19 cellular contexts compared by ENCODE assay signal in genomic region chr1:24779689-24780464, GRCh38. TPM values are rescaled to one million over a fixed set of nuclear protein-coding genes. Genes with fewer than 3 reads are reported as not detected.
A peak's percentile ranks its signal among the peaks of the same experiment; 100 is the strongest.
DNase-seq lines count a peak whose midpoint lies in the region; ATAC-seq and TF ChIP-seq lines count a peak whose summit lies in the region.
"Had no signal": no experiment of that assay in that cellular context is flagged by ENCODE, and none has a peak within 500 bp of the region (broad histone marks: within the 10 kb centered on the region; RNA-seq: fewer than 3 reads in every experiment).

No MANE protein-coding gene starts in this region.

- TF ChIP-seq POLR2A in right lobe of liver (IDR thresholded peaks at IDR 0.05): no peak

- H3K9me3 ChIP-seq in BE2C: no peaks in the 10 kb centered on the region
- no peaks in the 10 kb centered on the region for H3K9me3 ChIP-seq in right lobe of liver

- ATAC-seq in right lobe of liver (peak; percentile 4 to 43 (median 40)), HG03280 (IDR thresholded peaks at IDR 0.05; ENCODE audit: unreplicated experiment) (no peak)
- ATAC-seq: activated T-cell treated with anti-CD3 and anti-CD28 coated beads, Interleukin-2, amount 50 U/mL, for 4 hours; effector memory CD8-positive, alpha-beta T cell; natural killer cell had no signal

- H3K27ac Mint-ChIP-seq in chondrocyte (ENCODE audit: unreplicated experiment): peak overlapping the region; percentile 57
- H3K27ac Mint-ChIP-seq: activated naive CD8-positive, alpha-beta T cell treated with anti-CD3 and anti-CD28 coated beads for 36 hours; CD4-positive, alpha-beta memory T cell; effector memory CD8-positive, alpha-beta T cell; natural killer cell had no signal

- H3K9me3 Mint-ChIP-seq in chondrocyte (ENCODE audit: low read depth): no peaks in the 10 kb centered on the region
- H3K9me3 Mint-ChIP-seq: activated naive CD8-positive, alpha-beta T cell treated with anti-CD3 and anti-CD28 coated beads for 36 hours; activated T-cell treated with anti-CD3 and anti-CD28 coated beads, Interleukin-2, amount 50 U/mL, for 4 hours; CD4-positive, alpha-beta memory T cell; effector memory CD8-positive, alpha-beta T cell; natural killer cell had no signal

- TF ChIP-seq CTCF in BE2C (IDR thresholded peaks at IDR 0.05; ENCODE audit: low read depth, low read length): 0 out of 2 replicates have a peak, but pooled peaks have one; percentile 3
- TF ChIP-seq CTCF in chondrocyte (IDR thresholded peaks at IDR 0.05): peak; percentile 38
- peak; percentile 22 to 39 (median 24) for TF ChIP-seq CTCF in right lobe of liver (IDR thresholded peaks at IDR 0.05)
- TF ChIP-seq CTCF in RWPE1 (conservative IDR thresholded peaks at IDR 0.05; ENCODE audit: low read depth): no peak

- CTCF ChIA-PET in RWPE1 (lab: Yijun Ruan, JAX): interaction anchor here (0.6 kb wide), 1 partner anchor 8 kb away, joined by 3 read pairs; no protein-coding TSS in a partner anchor

- intact Hi-C loops in right lobe of liver (cut with DNase I): no loop called here

- peak overlapping the region; percentile 40 to 80 (median 50) for H3K27ac ChIP-seq in right lobe of liver
- no peak overlapping the region for H3K27ac ChIP-seq in RWPE1

- DNase-seq in BE2C (no peak), NCI-H82 (lab: John Stamatoyannopoulos, UW) (peak; percentile 33), chondrocyte (ENCODE audit: low spot score) (no peak), right lobe of liver (no peak), RWPE1 (ENCODE audit: low spot score) (no peak), GM19240 (ENCODE audit: insufficient read length, low spot score) (no peak), occipital lobe (lab: John Stamatoyannopoulos, UW) (no peak)
- DNase-seq: activated CD4-positive, alpha-beta T cell treated with anti-CD3 and anti-CD28 coated beads, Interleukin-2, amount 50 U/mL, for 4 hours; activated naive CD8-positive, alpha-beta T cell treated with anti-CD3 and anti-CD28 coated beads for 36 hours; activated T-cell treated with anti-CD3 and anti-CD28 coated beads, Interleukin-2, amount 50 U/mL, for 4 hours; caudate nucleus; CD4-positive, alpha-beta memory T cell; effector memory CD8-positive, alpha-beta T cell; EL; natural killer cell; NCI-H187 treated with DMSO at 0.1 percent for 48 hours; stimulated activated CD4-positive, alpha-beta T cell treated with anti-CD3 and anti-CD28 coated beads, Interleukin-15, amount 100 ng/mL, for 24 hours had no signal

- H3K4me1 ChIP-seq in BE2C (no peaks in the 10 kb centered on the region), right lobe of liver (peaks cover 0 to 63% (median 13%) of the 10 kb centered on the region in 4 donors)

- POLR2A ChIA-PET in RWPE1 (lab: Yijun Ruan, JAX; ENCODE audit: low non-redundant PET): no interaction called here

- peaks cover 59% of the 10 kb centered on the region for H3K4me1 Mint-ChIP-seq in chondrocyte (ENCODE audit: low read depth)
- H3K4me1 Mint-ChIP-seq: CD4-positive, alpha-beta memory T cell had no signal

- H3K27me3 ChIP-seq in BE2C (no peaks in the 10 kb centered on the region), right lobe of liver (no peaks in the 10 kb centered on the region)

- H3K36me3 ChIP-seq in BE2C (no peaks in the 10 kb centered on the region), right lobe of liver (no peaks in the 10 kb centered on the region)

- H3K36me3 Mint-ChIP-seq in chondrocyte (ENCODE audit: low read depth): peaks cover 3% of the 10 kb centered on the region
- H3K36me3 Mint-ChIP-seq: activated naive CD8-positive, alpha-beta T cell treated with anti-CD3 and anti-CD28 coated beads for 36 hours; CD4-positive, alpha-beta memory T cell; natural killer cell had no signal

- no peak overlapping the region for H3K4me3 Mint-ChIP-seq in chondrocyte (ENCODE audit: unreplicated experiment)
- H3K4me3 Mint-ChIP-seq: activated naive CD8-positive, alpha-beta T cell treated with anti-CD3 and anti-CD28 coated beads for 36 hours; activated T-cell treated with anti-CD3 and anti-CD28 coated beads, Interleukin-2, amount 50 U/mL, for 4 hours; CD4-positive, alpha-beta memory T cell; effector memory CD8-positive, alpha-beta T cell; natural killer cell had no signal

- WGBS in right lobe of liver (ENCODE audit: insufficient coverage, low coverage, low lambda C conversion rate, missing lambda C conversion rate): 66% methylated on average over 5 of the region's 5 CpGs

- H3K27me3 Mint-ChIP-seq in chondrocyte (ENCODE audit: low read depth): no peaks in the 10 kb centered on the region
- H3K27me3 Mint-ChIP-seq: activated naive CD8-positive, alpha-beta T cell treated with anti-CD3 and anti-CD28 coated beads for 36 hours had no signal

- no peak overlapping the region for H3K4me3 ChIP-seq in BE2C (ENCODE audit: low read depth, low read length)
- H3K4me3 ChIP-seq in right lobe of liver: no peak overlapping the region
- H3K4me3 ChIP-seq: lung had no signal

RNA-seq across cellular contexts. Expression of gene CLIC4, which starts 34.6 kb away (rescaled TPM):
- polyA plus RNA-seq in BE2C (2012; ENCODE audit: insufficient read depth, insufficient read length, low read depth): 73.5 TPM
- total RNA-seq in chondrocyte (282 to 430 TPM (median 411 TPM) in 3 replicates), right lobe of liver (10 to 100 TPM; 35.0 to 63.6 (median 44.3) TPM), occipital lobe (96.7 TPM)
